In genomic region chr21:37565530-37566223, GRCh38 we compare ENCODE assay signal across 9 cellular contexts.
A peak's percentile ranks its signal among the peaks of the same experiment; 100 is the strongest.
DNase-seq lines count a peak whose midpoint lies in the region; ATAC-seq and TF ChIP-seq lines count a peak whose summit lies in the region.
"Had no signal": no experiment of that assay in that cellular context is flagged by ENCODE, and none has a peak within 500 bp of the region (broad histone marks: within the 10 kb centered on the region; RNA-seq: fewer than 3 reads in every experiment).

No MANE protein-coding gene starts in this region.

- H3K27ac ChIP-seq in right atrium auricular region (peak overlapping the region; percentile 94 to 99), right cardiac atrium (ENCODE audit: low read length) (no peak overlapping the region), PC-9 (peak overlapping the region; percentile 99), GM23338 (ENCODE audit: low read depth) (no peak overlapping the region)

- ATAC-seq in right cardiac atrium (no peak), GM23338 (no peak)
- ATAC-seq: gastroesophageal sphincter had no signal

- no peaks in the 10 kb centered on the region for H3K9me2 ChIP-seq in PC-9 (ENCODE audit: insufficient read depth)
- peaks cover 11% of the 10 kb centered on the region for H3K9me2 ChIP-seq in GM23338 (ENCODE audit: insufficient read depth)

- H3K79me2 ChIP-seq in PC-9 (ENCODE audit: low read depth) (peaks cover 6% of the 10 kb centered on the region; the same call in 1 of the 2 replicates), GM23338 (replicated peaks; ENCODE audit: insufficient read depth) (no peaks in the 10 kb centered on the region; the same call in 1 of the 2 replicates)

- peaks cover 17% of the 10 kb centered on the region for H3K4me1 Mint-ChIP-seq in GM23338

- H3K4me1 ChIP-seq in right atrium auricular region (peaks cover 0 to 24% of the 10 kb centered on the region in 2 donors), right cardiac atrium (ENCODE audit: control insufficient read depth, insufficient read depth, low read length) (peaks cover 2% of the 10 kb centered on the region), PC-9 (replicated peaks; ENCODE audit: insufficient read depth) (peaks cover 14% of the 10 kb centered on the region), GM23338 (ENCODE audit: insufficient read depth) (peaks cover 20% of the 10 kb centered on the region)

- peaks cover 18% of the 10 kb centered on the region for H3K27me3 Mint-ChIP-seq in GM23338 (ENCODE audit: insufficient read depth, low read depth, poor library complexity)

- DNase-seq in right atrium auricular region (ENCODE audit: low spot score) (no peak), right cardiac atrium (no peak), PC-9 (peak in 1 of 2 experiments; percentile 19), fibroblast of the aortic adventitia (ENCODE audit: low read depth) (peak; percentile 56), putamen (ENCODE audit: low spot score) (no peak), GM23338 (ENCODE audit: low spot score) (no peak), AG08396 (ENCODE audit: low spot score) (no peak), hepatic stellate cell (ENCODE audit: low spot score) (no peak)

- H3F3A ChIP-seq in PC-9 (ENCODE audit: insufficient read depth, low read depth) (peaks cover 15% of the 10 kb centered on the region), GM23338 (replicated peaks; ENCODE audit: low read depth) (0 out of 2 replicates have a peak, but pooled peaks cover 9% of the 10 kb centered on the region)

- peaks cover 3% of the 10 kb centered on the region; the same call in 2 of the 3 replicates for H3K36me3 Mint-ChIP-seq in GM23338 (ENCODE audit: low read depth)

- no peak for TF ChIP-seq CTCF in right atrium auricular region (IDR thresholded peaks at IDR 0.05)
- no peak for TF ChIP-seq CTCF in PC-9 (conservative IDR thresholded peaks at IDR 0.05)
- TF ChIP-seq CTCF in fibroblast of the aortic adventitia (IDR thresholded peaks at IDR 0.05; ENCODE audit: insufficient read depth, low read length), result no peak
- TF ChIP-seq CTCF in GM23338 (conservative IDR thresholded peaks at IDR 0.05; ENCODE audit: low read depth in 2 of 2), result no peak

- H2AFZ ChIP-seq in PC-9, result no peak overlapping the region
- no peak overlapping the region for H2AFZ ChIP-seq in GM23338

- CTCF ChIA-PET in PC-9 (lab: Charles Lee), result interaction anchor here (0.7 kb wide), 2 partner anchors 11 to 238 kb away, joined by 3 to 8 read pairs; no protein-coding TSS in a partner anchor

- POLR2A ChIA-PET in PC-9 (lab: Charles Lee; ENCODE audit: unreplicated experiment), result no interaction called here

- WGBS in right cardiac atrium, result 86% methylated on average over 14 of the region's 14 CpGs

- intact Hi-C loops in right cardiac atrium (cut with DNase I) (loop anchor here in 2 of 4 donors (10.0 kb wide), 2 partner anchors 201 to 351 kb away; partner anchors contain the start of gene DYRK1A (in 2 of the 2)), PC-9 (cut with micrococcal nuclease; ENCODE audit: unreplicated experiment) (loop anchor here (2.0 kb wide), 2 partner anchors 71 to 299 kb away; partner anchors contain the start of gene VPS26C)

- no peak overlapping the region for H3K27ac Mint-ChIP-seq in GM23338

- H3K27me3 ChIP-seq in right atrium auricular region (no peaks in the 10 kb centered on the region), right cardiac atrium (ENCODE audit: control insufficient read depth, insufficient read depth) (no peaks in the 10 kb centered on the region), PC-9 (ENCODE audit: insufficient read depth, low read depth) (no peaks in the 10 kb centered on the region), GM23338 (ENCODE audit: insufficient read depth) (peaks cover 12% of the 10 kb centered on the region)
- H3K27me3 ChIP-seq: gastroesophageal sphincter had no signal

- no peak overlapping the region for H3K4me3 ChIP-seq in right atrium auricular region
- H3K4me3 ChIP-seq in right cardiac atrium (ENCODE audit: low read length), result no peak overlapping the region
- peak overlapping the region; percentile 11; the same call in 1 of the 2 replicates for H3K4me3 ChIP-seq in PC-9
- H3K4me3 ChIP-seq in fibroblast of the aortic adventitia (ENCODE audit: low read depth, low read length), result no peak overlapping the region
- no peak overlapping the region for H3K4me3 ChIP-seq in GM23338

- no peaks in the 10 kb centered on the region for H4K20me1 ChIP-seq in PC-9 (ENCODE audit: insufficient read depth)
- no peaks in the 10 kb centered on the region for H4K20me1 ChIP-seq in GM23338 (replicated peaks; ENCODE audit: insufficient read depth)

- BruUV-seq in PC-9 (replicated peaks; lab: Mats Ljungman, UMichigan), result TSS peak; percentile 32

- peaks cover 11% of the 10 kb centered on the region; the same call in 2 of the 3 replicates for H3K9me3 Mint-ChIP-seq in GM23338

- no peaks in the 10 kb centered on the region for H3K9me3 ChIP-seq in right atrium auricular region
- H3K9me3 ChIP-seq in right cardiac atrium (ENCODE audit: control insufficient read depth, low read length), result no peaks in the 10 kb centered on the region
- no peaks in the 10 kb centered on the region for H3K9me3 ChIP-seq in PC-9 (ENCODE audit: insufficient read depth, low read depth)
- H3K9me3 ChIP-seq: gastroesophageal sphincter had no signal

- H3K4me2 ChIP-seq in PC-9, result peak overlapping the region; percentile 95
- no peak overlapping the region for H3K4me2 ChIP-seq in GM23338

- no peak overlapping the region for H3K4me3 Mint-ChIP-seq in GM23338

- H3K36me3 ChIP-seq in right atrium auricular region (no peaks in the 10 kb centered on the region), PC-9 (ENCODE audit: low read depth) (no peaks in the 10 kb centered on the region), GM23338 (ENCODE audit: insufficient read depth) (no peaks in the 10 kb centered on the region; the same call in 1 of the 2 replicates)
- H3K36me3 ChIP-seq: gastroesophageal sphincter had no signal

TF ChIP-seq in GM23338, 12 proteins besides CTCF, POLR2A, EP300 and RAD21 (continues in another document):
- TF ChIP-seq ZNF114 (CRISPR knock-in tag; IDR thresholded peaks at IDR 0.05) (no peak), EZH2 (IDR thresholded peaks at IDR 0.05; ENCODE audit: low read depth, unreplicated experiment) (no peak), POLR2AphosphoS5 (IDR thresholded peaks at IDR 0.05; ENCODE audit: low read depth) (no peak), JUNB (IDR thresholded peaks at IDR 0.05; ENCODE audit: unreplicated experiment) (no peak), ZNF331 (CRISPR knock-in tag; IDR thresholded peaks at IDR 0.05; ENCODE audit: low read depth) (no peak), EZH2phosphoT487 (IDR thresholded peaks at IDR 0.05; ENCODE audit: unreplicated experiment) (no peak), NANOG (IDR thresholded peaks at IDR 0.05; ENCODE audit: borderline replicate concordance) (no peak)
- TF ChIP-seq, protein P1, sequence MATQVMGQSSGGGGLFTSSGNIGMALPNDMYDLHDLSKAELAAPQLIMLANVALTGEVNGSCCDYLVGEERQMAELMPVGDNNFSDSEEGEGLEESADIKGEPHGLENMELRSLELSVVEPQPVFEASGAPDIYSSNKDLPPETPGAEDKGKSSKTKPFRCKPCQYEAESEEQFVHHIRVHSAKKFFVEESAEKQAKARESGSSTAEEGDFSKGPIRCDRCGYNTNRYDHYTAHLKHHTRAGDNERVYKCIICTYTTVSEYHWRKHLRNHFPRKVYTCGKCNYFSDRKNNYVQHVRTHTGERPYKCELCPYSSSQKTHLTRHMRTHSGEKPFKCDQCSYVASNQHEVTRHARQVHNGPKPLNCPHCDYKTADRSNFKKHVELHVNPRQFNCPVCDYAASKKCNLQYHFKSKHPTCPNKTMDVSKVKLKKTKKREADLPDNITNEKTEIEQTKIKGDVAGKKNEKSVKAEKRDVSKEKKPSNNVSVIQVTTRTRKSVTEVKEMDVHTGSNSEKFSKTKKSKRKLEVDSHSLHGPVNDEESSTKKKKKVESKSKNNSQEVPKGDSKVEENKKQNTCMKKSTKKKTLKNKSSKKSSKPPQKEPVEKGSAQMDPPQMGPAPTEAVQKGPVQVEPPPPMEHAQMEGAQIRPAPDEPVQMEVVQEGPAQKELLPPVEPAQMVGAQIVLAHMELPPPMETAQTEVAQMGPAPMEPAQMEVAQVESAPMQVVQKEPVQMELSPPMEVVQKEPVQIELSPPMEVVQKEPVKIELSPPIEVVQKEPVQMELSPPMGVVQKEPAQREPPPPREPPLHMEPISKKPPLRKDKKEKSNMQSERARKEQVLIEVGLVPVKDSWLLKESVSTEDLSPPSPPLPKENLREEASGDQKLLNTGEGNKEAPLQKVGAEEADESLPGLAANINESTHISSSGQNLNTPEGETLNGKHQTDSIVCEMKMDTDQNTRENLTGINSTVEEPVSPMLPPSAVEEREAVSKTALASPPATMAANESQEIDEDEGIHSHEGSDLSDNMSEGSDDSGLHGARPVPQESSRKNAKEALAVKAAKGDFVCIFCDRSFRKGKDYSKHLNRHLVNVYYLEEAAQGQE (IDR thresholded peaks at IDR 0.05; ENCODE audit: unreplicated experiment), result no peak

Comparison
In these comparisons a context has a peak if more than half of its experiments do, and no peak if none do; other contexts are left out.
1. H3K27ac ChIP-seq: peak in right atrium auricular region (2 of 2) and PC-9 (single experiment); none in right cardiac atrium (single experiment) and GM23338 (single experiment).